In genomic region chr2:46657042-46657504, GRCh38 we compare ENCODE assay signal across 9 cellular contexts. TPM values are rescaled to one million over a fixed set of nuclear protein-coding genes. Genes with fewer than 3 reads are reported as not detected.
A peak's percentile ranks its signal among the peaks of the same experiment; 100 is the strongest.
DNase-seq lines count a peak whose midpoint lies in the region; ATAC-seq, FAIRE-seq and TF ChIP-seq lines count a peak whose summit lies in the region.
"Had no signal": no experiment of that assay in that cellular context is flagged by ENCODE, and none has a peak within 500 bp of the region (broad histone marks: within the 10 kb centered on the region; RNA-seq: fewer than 3 reads in every experiment).

No MANE protein-coding gene starts in this region.

- DNase-seq in ELF-1 (ENCODE audit: low read depth, low spot score) (peak; percentile 16), iris pigment epithelial cell (ENCODE audit: low read depth) (peak; percentile 76), urothelium cell line (ENCODE audit: low spot score) (peak; percentile 54)
- DNase-seq in activated CD8-positive, alpha-beta T cell treated with anti-CD3 and anti-CD28 coated beads, Interleukin-2, amount 10 ng/mL, durations not matched to agents 7 days and 5 days: peak; percentile 24
- DNase-seq in activated T-cell treated with anti-CD3 and anti-CD28 coated beads, Interleukin-2, amount 50 U/mL, for 24 hours: no peak
- no peak for DNase-seq in stimulated activated CD4-positive, alpha-beta T cell treated with anti-CD3 and anti-CD28 coated beads, Interleukin-2, amount 100 ng/mL, for 24 hours
- DNase-seq in activated T-cell treated with anti-CD3 and anti-CD28 coated beads, Interleukin-2, amount 50 U/mL, for 48 hours: no peak

- H3K27me3 Mint-ChIP-seq in activated CD8-positive, alpha-beta T cell treated with anti-CD3 and anti-CD28 coated beads, Interleukin-2, amount 10 ng/mL, durations not matched to agents 7 days and 5 days (ENCODE audit: low read depth): peaks cover 15% of the 10 kb centered on the region
- H3K27me3 Mint-ChIP-seq in activated T-cell treated with anti-CD3 and anti-CD28 coated beads, Interleukin-2, amount 50 U/mL, for 24 hours: peaks cover 12% of the 10 kb centered on the region

- H3K9me3 Mint-ChIP-seq in activated CD8-positive, alpha-beta T cell treated with anti-CD3 and anti-CD28 coated beads, Interleukin-2, amount 10 ng/mL, durations not matched to agents 7 days and 5 days (ENCODE audit: insufficient read depth): no peaks in the 10 kb centered on the region
- no peaks in the 10 kb centered on the region for H3K9me3 Mint-ChIP-seq in activated T-cell treated with anti-CD3 and anti-CD28 coated beads, Interleukin-2, amount 50 U/mL, for 24 hours

- H3K4me3 Mint-ChIP-seq in activated CD8-positive, alpha-beta T cell treated with anti-CD3 and anti-CD28 coated beads, Interleukin-2, amount 10 ng/mL, durations not matched to agents 7 days and 5 days: no peak overlapping the region
- no peak overlapping the region for H3K4me3 Mint-ChIP-seq in activated T-cell treated with anti-CD3 and anti-CD28 coated beads, Interleukin-2, amount 50 U/mL, for 24 hours

- peak; percentile 68 for TF ChIP-seq CTCF in Loucy (conservative IDR thresholded peaks at IDR 0.05; ENCODE audit: low read length)

- POLR2A ChIA-PET in activated CD8-positive, alpha-beta T cell treated with anti-CD3 and anti-CD28 coated beads, Interleukin-2, amount 10 ng/mL, durations not matched to agents 7 days and 5 days (lab: Charles Lee): interaction anchor here (0.6 kb wide), 1 partner anchor 235 kb away, joined by 4 read pairs; no protein-coding TSS in a partner anchor

- no peak overlapping the region for H3K9ac ChIP-seq in Loucy (ENCODE audit: low read depth, low read length, poor library complexity, severe bottlenecking)

- no peaks in the 10 kb centered on the region for H4K20me1 ChIP-seq in Loucy (ENCODE audit: insufficient read depth, low read length, poor library complexity, severe bottlenecking)

- CTCF ChIA-PET in activated CD8-positive, alpha-beta T cell treated with anti-CD3 and anti-CD28 coated beads, Interleukin-2, amount 10 ng/mL, durations not matched to agents 7 days and 5 days (lab: Charles Lee): interaction anchor here (0.7 to 4.3 kb wide), 7 partner anchors 12 to 1215 kb away, joined by 3 to 20 read pairs (median 3); no protein-coding TSS in a partner anchor

- no peak overlapping the region for H3K27ac Mint-ChIP-seq in activated CD8-positive, alpha-beta T cell treated with anti-CD3 and anti-CD28 coated beads, Interleukin-2, amount 10 ng/mL, durations not matched to agents 7 days and 5 days
- no peak overlapping the region for H3K27ac Mint-ChIP-seq in activated T-cell treated with anti-CD3 and anti-CD28 coated beads, Interleukin-2, amount 50 U/mL, for 24 hours

- H3K36me3 Mint-ChIP-seq in activated CD8-positive, alpha-beta T cell treated with anti-CD3 and anti-CD28 coated beads, Interleukin-2, amount 10 ng/mL, durations not matched to agents 7 days and 5 days (ENCODE audit: low read depth): no peaks in the 10 kb centered on the region
- H3K36me3 Mint-ChIP-seq in activated T-cell treated with anti-CD3 and anti-CD28 coated beads, Interleukin-2, amount 50 U/mL, for 24 hours (ENCODE audit: low read depth): no peaks in the 10 kb centered on the region

- H3K9me3 ChIP-seq in Loucy (ENCODE audit: insufficient read depth, low read depth, low read length): no peaks in the 10 kb centered on the region
- H3K9me3 ChIP-seq: SJCRH30 had no signal

- no peak overlapping the region for H3K4me2 ChIP-seq in Loucy (ENCODE audit: low read depth, low read length, poor library complexity, severe bottlenecking)

- no peaks in the 10 kb centered on the region for H3K4me1 Mint-ChIP-seq in activated CD8-positive, alpha-beta T cell treated with anti-CD3 and anti-CD28 coated beads, Interleukin-2, amount 10 ng/mL, durations not matched to agents 7 days and 5 days (ENCODE audit: low read depth)
- no peaks in the 10 kb centered on the region for H3K4me1 Mint-ChIP-seq in activated T-cell treated with anti-CD3 and anti-CD28 coated beads, Interleukin-2, amount 50 U/mL, for 24 hours (ENCODE audit: low read depth)

- FAIRE-seq in urothelium cell line (lab: Jason Lieb, UNC): no peak

- H3K27me3 ChIP-seq in Loucy (ENCODE audit: insufficient read depth, low read length, poor library complexity, severe bottlenecking): no peaks in the 10 kb centered on the region
- H3K27me3 ChIP-seq: SJCRH30 had no signal

- no peaks in the 10 kb centered on the region for H3K4me1 ChIP-seq in Loucy (ENCODE audit: insufficient read depth, low read length, poor library complexity, severe bottlenecking)
- H3K4me1 ChIP-seq: SJCRH30 had no signal

- H3K9me2 ChIP-seq in Loucy (replicated peaks; ENCODE audit: low read depth, low read length): no peaks in the 10 kb centered on the region

- no peaks in the 10 kb centered on the region for H3K36me3 ChIP-seq in Loucy (ENCODE audit: insufficient read depth, low read length)
- H3K36me3 ChIP-seq: SJCRH30 had no signal

- H3F3A ChIP-seq in Loucy (ENCODE audit: low read depth): no peaks in the 10 kb centered on the region

- no peak overlapping the region for H2AFZ ChIP-seq in Loucy (ENCODE audit: low read length)

- ATAC-seq in activated CD8-positive, alpha-beta T cell treated with anti-CD3 and anti-CD28 coated beads, Interleukin-2, amount 10 ng/mL, durations not matched to agents 7 days and 5 days: peak; percentile 77

- H3K4me3 ChIP-seq in Loucy (ENCODE audit: low read length, poor library complexity, severe bottlenecking): no peak overlapping the region
- H3K4me3 ChIP-seq: SJCRH30 had no signal

- H3K79me2 ChIP-seq in Loucy (ENCODE audit: insufficient read depth, low read length): no peaks in the 10 kb centered on the region

RNA-seq across cellular contexts. Expression of gene CRIPT, which starts 40.1 kb away (rescaled TPM):
- total RNA-seq in activated CD8-positive, alpha-beta T cell treated with anti-CD3 and anti-CD28 coated beads, Interleukin-2, amount 10 ng/mL, durations not matched to agents 7 days and 5 days: 1 to 10 TPM; 8.1 to 8.8 TPM

RNA-seq across cellular contexts. Expression of gene PIGF, which starts 40.2 kb away (rescaled TPM):
- total RNA-seq in activated CD8-positive, alpha-beta T cell treated with anti-CD3 and anti-CD28 coated beads, Interleukin-2, amount 10 ng/mL, durations not matched to agents 7 days and 5 days: 10 to 100 TPM; 20.4 to 22.1 TPM

RNA-seq across cellular contexts. Expression of gene SOCS5, which starts 42.0 kb away (rescaled TPM):
- 1 to 10 TPM; 5.8 to 6.7 TPM for total RNA-seq in activated CD8-positive, alpha-beta T cell treated with anti-CD3 and anti-CD28 coated beads, Interleukin-2, amount 10 ng/mL, durations not matched to agents 7 days and 5 days

Comparison
In these comparisons a context has a peak if more than half of its experiments do, and no peak if none do; other contexts are left out.
1. DNase-seq: peak in ELF-1 (single experiment), activated CD8-positive, alpha-beta T cell treated with anti-CD3 and anti-CD28 coated beads, Interleukin-2, amount 10 ng/mL, durations not matched to agents 7 days and 5 days (single experiment), iris pigment epithelial cell (single experiment) and urothelium cell line (single experiment); none in activated T-cell treated with anti-CD3 and anti-CD28 coated beads, Interleukin-2, amount 50 U/mL, for 24 hours (single experiment), stimulated activated CD4-positive, alpha-beta T cell treated with anti-CD3 and anti-CD28 coated beads, Interleukin-2, amount 100 ng/mL, for 24 hours (0 of 2) and activated T-cell treated with anti-CD3 and anti-CD28 coated beads, Interleukin-2, amount 50 U/mL, for 48 hours (0 of 2).